1 cellular context compared by ENCODE assay signal in genomic region chr15:64387562-64388168, GRCh38.
TF ChIP-seq lines count a peak whose summit lies in the region.

TSS of gene TRIP4 (plus strand) at chr15:64387836. CDS start at chr15:64387864, 28 bp downstream.

TF ChIP-seq in HepG2, 621 proteins besides CTCF, POLR2A, EP300 and RAD21 (continued from another document and continues in another):
- TF ChIP-seq, protein P1, sequence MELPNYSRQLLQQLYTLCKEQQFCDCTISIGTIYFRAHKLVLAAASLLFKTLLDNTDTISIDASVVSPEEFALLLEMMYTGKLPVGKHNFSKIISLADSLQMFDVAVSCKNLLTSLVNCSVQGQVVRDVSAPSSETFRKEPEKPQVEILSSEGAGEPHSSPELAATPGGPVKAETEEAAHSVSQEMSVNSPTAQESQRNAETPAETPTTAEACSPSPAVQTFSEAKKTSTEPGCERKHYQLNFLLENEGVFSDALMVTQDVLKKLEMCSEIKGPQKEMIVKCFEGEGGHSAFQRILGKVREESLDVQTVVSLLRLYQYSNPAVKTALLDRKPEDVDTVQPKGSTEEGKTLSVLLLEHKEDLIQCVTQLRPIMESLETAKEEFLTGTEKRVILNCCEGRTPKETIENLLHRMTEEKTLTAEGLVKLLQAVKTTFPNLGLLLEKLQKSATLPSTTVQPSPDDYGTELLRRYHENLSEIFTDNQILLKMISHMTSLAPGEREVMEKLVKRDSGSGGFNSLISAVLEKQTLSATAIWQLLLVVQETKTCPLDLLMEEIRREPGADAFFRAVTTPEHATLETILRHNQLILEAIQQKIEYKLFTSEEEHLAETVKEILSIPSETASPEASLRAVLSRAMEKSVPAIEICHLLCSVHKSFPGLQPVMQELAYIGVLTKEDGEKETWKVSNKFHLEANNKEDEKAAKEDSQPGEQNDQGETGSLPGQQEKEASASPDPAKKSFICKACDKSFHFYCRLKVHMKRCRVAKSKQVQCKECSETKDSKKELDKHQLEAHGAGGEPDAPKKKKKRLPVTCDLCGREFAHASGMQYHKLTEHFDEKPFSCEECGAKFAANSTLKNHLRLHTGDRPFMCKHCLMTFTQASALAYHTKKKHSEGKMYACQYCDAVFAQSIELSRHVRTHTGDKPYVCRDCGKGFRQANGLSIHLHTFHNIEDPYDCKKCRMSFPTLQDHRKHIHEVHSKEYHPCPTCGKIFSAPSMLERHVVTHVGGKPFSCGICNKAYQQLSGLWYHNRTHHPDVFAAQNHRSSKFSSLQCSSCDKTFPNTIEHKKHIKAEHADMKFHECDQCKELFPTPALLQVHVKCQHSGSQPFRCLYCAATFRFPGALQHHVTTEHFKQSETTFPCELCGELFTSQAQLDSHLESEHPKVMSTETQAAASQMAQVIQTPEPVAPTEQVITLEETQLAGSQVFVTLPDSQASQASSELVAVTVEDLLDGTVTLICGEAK (IDR thresholded peaks at IDR 0.05), result peak; percentile 95
- TF ChIP-seq, protein P1 (CRISPR knock-in tag; IDR thresholded peaks at IDR 0.05), result peak; percentile 94
- TF ChIP-seq ZNF747 (CRISPR knock-in tag; IDR thresholded peaks at IDR 0.05; ENCODE audit: borderline replicate concordance) (peak; percentile 86; the same call in 1 of the 2 replicates), MBD4 (IDR thresholded peaks at IDR 0.05; ENCODE audit: borderline replicate concordance, low read length) (no peak), CREM (IDR thresholded peaks at IDR 0.05) (peak; percentile 82), CREM (CRISPR knock-in tag; IDR thresholded peaks at IDR 0.05) (no peak), ZKSCAN1 (IDR thresholded peaks at IDR 0.05; ENCODE audit: low read length) (peak; percentile 69), ZNF292 (CRISPR knock-in tag; IDR thresholded peaks at IDR 0.05; ENCODE audit: borderline replicate concordance, low read depth) (peak; percentile 70; the same call in 1 of the 2 replicates), NCOR1 (IDR thresholded peaks at IDR 0.05; ENCODE audit: borderline replicate concordance, low read length) (peak; percentile 57; the same call in 1 of the 2 replicates), NONO (IDR thresholded peaks at IDR 0.05) (no peak), NONO (CRISPR knock-in tag; conservative IDR thresholded peaks at IDR 0.05) (peak; percentile 100), ARNT2 (CRISPR knock-in tag; IDR thresholded peaks at IDR 0.05; ENCODE audit: low read depth) (peak; percentile 95), HMG20A (CRISPR knock-in tag; IDR thresholded peaks at IDR 0.05; ENCODE audit: borderline replicate concordance) (peak; percentile 66; the same call in 1 of the 2 replicates), SALL2 (CRISPR knock-in tag; IDR thresholded peaks at IDR 0.05) (peak; percentile 99), ZNF782 (CRISPR knock-in tag; IDR thresholded peaks at IDR 0.05; ENCODE audit: borderline replicate concordance) (peak; percentile 95; the same call in 1 of the 2 replicates), FUBP1 (CRISPR knock-in tag; IDR thresholded peaks at IDR 0.05; ENCODE audit: borderline replicate concordance) (peak; percentile 86; the same call in 1 of the 2 replicates), ELF1 (CRISPR knock-in tag; IDR thresholded peaks at IDR 0.05) (peak; percentile 97), MYPOP (CRISPR knock-in tag; IDR thresholded peaks at IDR 0.05) (peak; percentile 94), ZNF800 (CRISPR knock-in tag; IDR thresholded peaks at IDR 0.05) (peak; percentile 79; the same call in 1 of the 2 replicates), ZNF317 (CRISPR knock-in tag; IDR thresholded peaks at IDR 0.05) (peak; percentile 87), ZNF646 (CRISPR knock-in tag; IDR thresholded peaks at IDR 0.05) (no peak), ZBTB42 (CRISPR knock-in tag; IDR thresholded peaks at IDR 0.05) (no peak), PAWR (CRISPR knock-in tag; IDR thresholded peaks at IDR 0.05; ENCODE audit: borderline replicate concordance) (0 out of 2 replicates have a peak, but pooled peaks have one; percentile 50), ZFYVE20 (CRISPR knock-in tag; IDR thresholded peaks at IDR 0.05; ENCODE audit: borderline replicate concordance, low read depth) (no peak), ZEB1 (IDR thresholded peaks at IDR 0.05; ENCODE audit: insufficient replicate concordance, low read depth) (peak; percentile 73), ZNF879 (CRISPR knock-in tag; IDR thresholded peaks at IDR 0.05) (no peak), SP2 (CRISPR knock-in tag; IDR thresholded peaks at IDR 0.05) (peak; percentile 80), MEIS1 (CRISPR knock-in tag; IDR thresholded peaks at IDR 0.05; ENCODE audit: borderline replicate concordance) (peak; percentile 90), GATAD2A (CRISPR knock-in tag; IDR thresholded peaks at IDR 0.05) (peak; percentile 92), FOXJ3 (CRISPR knock-in tag; IDR thresholded peaks at IDR 0.05; ENCODE audit: borderline replicate concordance) (peak; percentile 65), BRD4 (CRISPR knock-in tag; IDR thresholded peaks at IDR 0.05) (peak; percentile 97), ZSCAN21 (CRISPR knock-in tag; IDR thresholded peaks at IDR 0.05; ENCODE audit: borderline replicate concordance) (peak; percentile 98), ZNF383 (CRISPR knock-in tag; IDR thresholded peaks at IDR 0.05; ENCODE audit: borderline replicate concordance) (0 out of 2 replicates have a peak, but pooled peaks have one; percentile 85)
- TF ChIP-seq, protein P2, sequence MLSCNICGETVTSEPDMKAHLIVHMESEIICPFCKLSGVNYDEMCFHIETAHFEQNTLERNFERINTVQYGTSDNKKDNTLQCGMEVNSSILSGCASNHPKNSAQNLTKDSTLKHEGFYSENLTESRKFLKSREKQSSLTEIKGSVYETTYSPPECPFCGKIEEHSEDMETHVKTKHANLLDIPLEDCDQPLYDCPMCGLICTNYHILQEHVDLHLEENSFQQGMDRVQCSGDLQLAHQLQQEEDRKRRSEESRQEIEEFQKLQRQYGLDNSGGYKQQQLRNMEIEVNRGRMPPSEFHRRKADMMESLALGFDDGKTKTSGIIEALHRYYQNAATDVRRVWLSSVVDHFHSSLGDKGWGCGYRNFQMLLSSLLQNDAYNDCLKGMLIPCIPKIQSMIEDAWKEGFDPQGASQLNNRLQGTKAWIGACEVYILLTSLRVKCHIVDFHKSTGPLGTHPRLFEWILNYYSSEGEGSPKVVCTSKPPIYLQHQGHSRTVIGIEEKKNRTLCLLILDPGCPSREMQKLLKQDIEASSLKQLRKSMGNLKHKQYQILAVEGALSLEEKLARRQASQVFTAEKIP (CRISPR knock-in tag; IDR thresholded peaks at IDR 0.05; ENCODE audit: borderline replicate concordance), result no peak
- TF ChIP-seq, protein P3, sequence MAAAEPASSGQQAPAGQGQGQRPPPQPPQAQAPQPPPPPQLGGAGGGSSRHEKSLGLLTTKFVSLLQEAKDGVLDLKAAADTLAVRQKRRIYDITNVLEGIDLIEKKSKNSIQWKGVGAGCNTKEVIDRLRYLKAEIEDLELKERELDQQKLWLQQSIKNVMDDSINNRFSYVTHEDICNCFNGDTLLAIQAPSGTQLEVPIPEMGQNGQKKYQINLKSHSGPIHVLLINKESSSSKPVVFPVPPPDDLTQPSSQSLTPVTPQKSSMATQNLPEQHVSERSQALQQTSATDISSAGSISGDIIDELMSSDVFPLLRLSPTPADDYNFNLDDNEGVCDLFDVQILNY (CRISPR knock-in tag; conservative IDR thresholded peaks at IDR 0.05), result peak; percentile 79; the same call in 1 of the 2 replicates
